In genomic region chr19:1956143-1956537, GRCh38 we compare ENCODE assay signal across 22 cellular contexts.
"Had no signal": no experiment of that assay in that cellular context is flagged by ENCODE, and none has a peak within 500 bp of the region (broad histone marks: within the 10 kb centered on the region; RNA-seq: fewer than 3 reads in every experiment).

No MANE protein-coding gene starts in this region.

- ATAC-seq: activated CD8-positive, alpha-beta T cell treated with anti-CD3 and anti-CD28 coated beads, Interleukin-2, amount 10 ng/mL, durations not matched to agents 7 days and 5 days; heart right ventricle; left cardiac atrium; stimulated activated naive CD8-positive, alpha-beta T cell treated with anti-CD3 and anti-CD28 coated beads, Interleukin-15, amount 100 ng/mL, for 72 hours had no signal

- H3K27ac Mint-ChIP-seq: activated CD8-positive, alpha-beta T cell treated with anti-CD3 and anti-CD28 coated beads, Interleukin-2, amount 10 ng/mL, durations not matched to agents 7 days and 5 days; activated naive CD8-positive, alpha-beta T cell treated with anti-CD3 and anti-CD28 coated beads, Interleukin-2, amount 50 U/mL, for 24 hours; activated T-helper 1 cell treated with anti-CD3 and anti-CD28 coated beads, Interleukin-12 subunit alpha, Interleukin-12 subunit beta, Interleukin-2, Interleukin-4 antibody, amounts not matched to agents 30 ng/mL and 10 ng/mL and 1 ng/mL, durations not matched to agents 14 hours and 24 hours and 36 hours; nephron; T-helper 2 cell treated with Interferon-gamma antibody and Interleukin-4, amounts not matched to agents 5 μg/mL and 100 μg/mL, for 36 hours; type B pancreatic cell had no signal

- FAIRE-seq: TTC549 had no signal

- H3K4me1 ChIP-seq: parathyroid adenoma had no signal

- H3K36me3 Mint-ChIP-seq: type B pancreatic cell had no signal

- H3K27ac ChIP-seq: heart right ventricle, parathyroid adenoma, suprapubic skin, vagina, WERI-Rb-1 had no signal

- H3K27me3 ChIP-seq: heart right ventricle, suprapubic skin, vagina had no signal

- H3K4me3 Mint-ChIP-seq: activated CD8-positive, alpha-beta T cell treated with anti-CD3 and anti-CD28 coated beads, Interleukin-2, amount 10 ng/mL, durations not matched to agents 7 days and 5 days; activated naive CD8-positive, alpha-beta T cell treated with anti-CD3 and anti-CD28 coated beads, Interleukin-2, amount 50 U/mL, for 24 hours; activated T-helper 1 cell treated with anti-CD3 and anti-CD28 coated beads, Interleukin-12 subunit alpha, Interleukin-12 subunit beta, Interleukin-2, Interleukin-4 antibody, amounts not matched to agents 30 ng/mL and 10 ng/mL and 1 ng/mL, durations not matched to agents 14 hours and 24 hours and 36 hours; nephron; stimulated activated naive CD8-positive, alpha-beta T cell treated with anti-CD3 and anti-CD28 coated beads, Interleukin-15, amount 100 ng/mL, for 72 hours; T-helper 2 cell treated with Interferon-gamma antibody and Interleukin-4, amounts not matched to agents 5 μg/mL and 100 μg/mL, for 36 hours; type B pancreatic cell had no signal

- DNase-seq: activated CD4-positive, alpha-beta T cell treated with anti-CD3 and anti-CD28 coated beads for 1 hour; activated CD4-positive, alpha-beta T cell treated with anti-CD3 and anti-CD28 coated beads, Interleukin-2, amount 50 U/mL, for 1 hour; activated CD8-positive, alpha-beta T cell treated with anti-CD3 and anti-CD28 coated beads, Interleukin-2, amount 10 ng/mL, durations not matched to agents 7 days and 5 days; activated gamma-delta T cell; activated naive CD4-positive, alpha-beta T cell treated with anti-CD3 and anti-CD28 coated beads, Interleukin-2, amount 50 U/mL, for 16 hours; activated naive CD8-positive, alpha-beta T cell treated with anti-CD3 and anti-CD28 coated beads, Interleukin-2, amount 50 U/mL, for 24 hours; dermis blood vessel endothelial cell; heart right ventricle; islet precursor cell; left cardiac atrium; stimulated activated CD4-positive, alpha-beta T cell treated with anti-CD3 and anti-CD28 coated beads, Interleukin-12 subunit alpha, Interleukin-12 subunit beta, amount 100 ng/mL, for 4 hours; stimulated activated CD4-positive, alpha-beta T cell treated with anti-CD3 and anti-CD28 coated beads, Interleukin-4, amount 100 ng/mL, for 4 hours; stimulated activated naive CD8-positive, alpha-beta T cell treated with anti-CD3 and anti-CD28 coated beads, Interleukin-15, amount 100 ng/mL, for 72 hours; WERI-Rb-1 had no signal

- H3K9ac ChIP-seq: parathyroid adenoma had no signal

- H3K9me3 Mint-ChIP-seq: activated naive CD8-positive, alpha-beta T cell treated with anti-CD3 and anti-CD28 coated beads, Interleukin-2, amount 50 U/mL, for 24 hours; activated T-helper 1 cell treated with anti-CD3 and anti-CD28 coated beads, Interleukin-12 subunit alpha, Interleukin-12 subunit beta, Interleukin-2, Interleukin-4 antibody, amounts not matched to agents 30 ng/mL and 10 ng/mL and 1 ng/mL, durations not matched to agents 14 hours and 24 hours and 36 hours; nephron; stimulated activated naive CD8-positive, alpha-beta T cell treated with anti-CD3 and anti-CD28 coated beads, Interleukin-15, amount 100 ng/mL, for 72 hours; T-helper 2 cell treated with Interferon-gamma antibody and Interleukin-4, amounts not matched to agents 5 μg/mL and 100 μg/mL, for 36 hours; type B pancreatic cell had no signal

- H3K9me3 ChIP-seq: heart right ventricle, suprapubic skin, vagina had no signal

- H3K36me3 ChIP-seq: vagina had no signal

- H2AFZ ChIP-seq: parathyroid adenoma had no signal

- H3K27me3 Mint-ChIP-seq: activated naive CD8-positive, alpha-beta T cell treated with anti-CD3 and anti-CD28 coated beads, Interleukin-2, amount 50 U/mL, for 24 hours; stimulated activated naive CD8-positive, alpha-beta T cell treated with anti-CD3 and anti-CD28 coated beads, Interleukin-15, amount 100 ng/mL, for 72 hours; type B pancreatic cell had no signal

- H3K4me3 ChIP-seq: heart right ventricle, suprapubic skin, vagina had no signal

- H3K4me1 Mint-ChIP-seq: nephron had no signal
